22 cellular contexts compared by ENCODE assay signal in the genomic region with DNA sequence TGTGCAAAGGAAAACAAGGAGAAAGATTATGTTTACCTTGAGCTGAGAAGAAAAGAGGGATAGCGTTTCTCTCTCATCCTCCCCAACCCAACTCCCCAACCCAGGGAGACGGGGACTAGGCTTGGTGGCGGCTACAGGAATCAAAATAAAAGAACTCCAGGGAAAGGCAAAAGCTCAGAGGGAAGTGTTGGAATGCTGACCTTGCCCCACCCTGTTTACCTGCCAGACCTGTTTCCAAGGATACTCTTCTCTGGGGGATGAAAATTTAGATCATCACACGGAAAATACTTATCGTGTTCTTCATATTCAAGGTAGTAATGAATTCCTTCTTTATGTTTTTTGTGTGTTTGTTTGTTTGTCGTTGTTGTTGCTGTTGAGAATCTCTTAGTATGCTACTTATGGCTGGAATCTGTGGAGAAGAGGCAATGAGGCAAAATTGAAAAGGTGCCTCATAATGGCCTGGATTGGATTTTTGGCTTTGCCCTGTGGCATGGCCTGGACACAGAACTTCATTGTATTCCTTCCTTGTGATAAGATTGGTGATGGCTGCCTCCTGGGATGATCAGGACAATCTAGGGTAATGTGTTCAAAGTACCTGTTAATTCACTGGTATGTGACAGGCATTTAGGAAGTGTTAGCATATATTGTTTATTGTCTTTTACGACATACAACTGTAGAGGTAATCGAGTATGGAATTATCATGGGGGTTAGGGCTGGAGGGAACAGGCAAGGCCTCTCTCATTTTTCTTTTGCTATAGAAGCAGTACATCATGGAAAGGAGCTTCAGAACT. TPM values are rescaled to one million over a fixed set of nuclear protein-coding genes. Genes with fewer than 3 reads are reported as not detected.
"Had no signal": no experiment of that assay in that cellular context is flagged by ENCODE, and none has a peak within 500 bp of the region (broad histone marks: within the 10 kb centered on the region; RNA-seq: fewer than 3 reads in every experiment).

No MANE protein-coding gene starts in this region.

- FAIRE-seq: colon, islet of Langerhans had no signal

- ATAC-seq: activated CD4-positive, CD25-positive, alpha-beta regulatory T cell treated with anti-CD3 and anti-CD28 coated beads, Interleukin-2, amount 50 U/mL, for 24 hours; activated CD8-positive, alpha-beta T cell treated with anti-CD3 and anti-CD28 coated beads, Interleukin-2, amount 10 ng/mL, durations not matched to agents 7 days and 5 days; left cardiac atrium; right cardiac atrium had no signal

- H3K4me1 ChIP-seq: psoas muscle, thyroid gland, uterus had no signal

- DNase-seq: activated CD4-positive, alpha-beta T cell treated with anti-CD3 and anti-CD28 coated beads, Interleukin-2, amount 10 ng/mL, durations not matched to agents 7 days and 5 days; activated CD8-positive, alpha-beta T cell treated with anti-CD3 and anti-CD28 coated beads, Interleukin-2, amount 10 ng/mL, durations not matched to agents 7 days and 5 days; activated naive CD4-positive, alpha-beta T cell treated with Interleukin-2 at 50 U/mL for 16 hours; activated T-cell treated with anti-CD3 and anti-CD28 coated beads, Interleukin-2, amount 50 U/mL, for 24 hours; anterior cingulate cortex; central memory CD4-positive, alpha-beta T cell; endodermal cell; foreskin melanocyte; glutamatergic neuron; hippocampal formation; left cardiac atrium; midbrain; psoas muscle; right cardiac atrium; stimulated activated CD4-positive, alpha-beta T cell treated with anti-CD3 and anti-CD28 coated beads, Interleukin-4, amount 100 ng/mL, for 1 hour; thyroid gland; uterus had no signal

- H3K4me3 ChIP-seq: lung, psoas muscle, thyroid gland, uterus had no signal

- H3K27me3 ChIP-seq: thyroid gland, uterus had no signal

- H3K36me3 ChIP-seq: thyroid gland, uterus had no signal

- H3K9me3 ChIP-seq: psoas muscle, thyroid gland, uterus had no signal

- H3K27ac ChIP-seq: psoas muscle, thyroid gland, uterus had no signal

RNA-seq across cellular contexts. Expression of a gene that starts 11.1 kb away (rescaled TPM):
- total RNA-seq: epithelial cell of proximal tubule had no signal
